9 cellular contexts compared by ENCODE assay signal in genomic region chrX:155997436-155997835, GRCh38. TPM values are rescaled to one million over a fixed set of nuclear protein-coding genes. Genes with fewer than 3 reads are reported as not detected.
A peak's percentile ranks its signal among the peaks of the same experiment; 100 is the strongest.
DNase-seq lines count a peak whose midpoint lies in the region; ATAC-seq and TF ChIP-seq lines count a peak whose summit lies in the region.
"Had no signal": no experiment of that assay in that cellular context is flagged by ENCODE, and none has a peak within 500 bp of the region (broad histone marks: within the 10 kb centered on the region; RNA-seq: fewer than 3 reads in every experiment).

TSS of gene IL9R (plus strand) at chrX:155997696. CDS start at chrX:155997760, 64 bp downstream.

- H3K27ac Mint-ChIP-seq in activated CD4-positive, alpha-beta T cell treated with anti-CD3 and anti-CD28 coated beads for 36 hours, result peak within 1 kb of the TSS; percentile 0

- no peak for TF ChIP-seq POLR2A in gastroesophageal sphincter (IDR thresholded peaks at IDR 0.05)

- POLR2A ChIA-PET in activated CD4-positive, alpha-beta T cell treated with anti-CD3 and anti-CD28 coated beads for 36 hours (lab: Charles Lee), result no interaction called here

- peak; percentile 87 for ATAC-seq in HG02678 (IDR thresholded peaks at IDR 0.05; ENCODE audit: unreplicated experiment)
- ATAC-seq in activated CD4-positive, alpha-beta T cell treated with anti-CD3 and anti-CD28 coated beads for 36 hours, result peak; percentile 96
- no peak for ATAC-seq in gastroesophageal sphincter

- TF ChIP-seq EP300 in gastroesophageal sphincter (IDR thresholded peaks at IDR 0.05), result no peak

- no peak within 1 kb of the TSS for H3K4me3 ChIP-seq in gastroesophageal sphincter

- H3K9me3 ChIP-seq in gastroesophageal sphincter, result no peaks in the 10 kb centered on the region

- no peaks in the 10 kb centered on the region for H3K36me3 ChIP-seq in gastroesophageal sphincter

- H3K27me3 Mint-ChIP-seq in activated CD4-positive, alpha-beta T cell treated with anti-CD3 and anti-CD28 coated beads for 36 hours, result no peaks in the 10 kb centered on the region

- H3K4me1 Mint-ChIP-seq in activated CD4-positive, alpha-beta T cell treated with anti-CD3 and anti-CD28 coated beads for 36 hours, result peaks cover 10% of the 10 kb centered on the region

- H3K27ac ChIP-seq in gastroesophageal sphincter, result no peak within 1 kb of the TSS
- H3K27ac ChIP-seq: parathyroid adenoma had no signal

- H3K9me3 Mint-ChIP-seq in activated CD4-positive, alpha-beta T cell treated with anti-CD3 and anti-CD28 coated beads for 36 hours (ENCODE audit: low read depth), result no peaks in the 10 kb centered on the region

- DNase-seq in GM10266 (ENCODE audit: extremely low spot score) (peak; percentile 39), myocyte (ENCODE audit: low read depth) (peak; percentile 2), HCEC 1CT (no peak), HK-2 (ENCODE audit: unreplicated experiment) (no peak)
- peak; percentile 78 for DNase-seq in activated CD4-positive, alpha-beta T cell treated with anti-CD3 and anti-CD28 coated beads for 36 hours
- no peak for DNase-seq in stimulated activated naive CD4-positive, alpha-beta T cell treated with Interleukin-2 at 50 U/mL for 16 hours (lab: John Stamatoyannopoulos, UW)

- TF ChIP-seq CTCF in GM10266 (IDR thresholded peaks at IDR 0.05; ENCODE audit: control insufficient read depth, insufficient read depth, low read depth, missing control alignments), result no peak
- no peak for TF ChIP-seq CTCF in gastroesophageal sphincter (IDR thresholded peaks at IDR 0.05)

- no peaks in the 10 kb centered on the region for H3K4me1 ChIP-seq in gastroesophageal sphincter
- H3K4me1 ChIP-seq: parathyroid adenoma had no signal

- H3K27me3 ChIP-seq in gastroesophageal sphincter, result no peaks in the 10 kb centered on the region

- intact Hi-C loops in activated CD4-positive, alpha-beta T cell treated with anti-CD3 and anti-CD28 coated beads for 36 hours (cut with DNase I, micrococcal nuclease), result no loop called here

- 75% methylated on average over 2 of the region's 5 CpGs; no CpG with 5 or more reads in 1 of the 2 donors for WGBS in gastroesophageal sphincter (ENCODE audit: low coverage in 1 of 2), 2 donors

- no peak within 1 kb of the TSS for H3K4me3 Mint-ChIP-seq in activated CD4-positive, alpha-beta T cell treated with anti-CD3 and anti-CD28 coated beads for 36 hours

- CTCF ChIA-PET in activated CD4-positive, alpha-beta T cell treated with anti-CD3 and anti-CD28 coated beads for 36 hours (lab: Charles Lee), result no interaction called here

- no peaks in the 10 kb centered on the region for H3K36me3 Mint-ChIP-seq in activated CD4-positive, alpha-beta T cell treated with anti-CD3 and anti-CD28 coated beads for 36 hours (ENCODE audit: low read depth)

RNA-seq across cellular contexts. Expression of gene IL9R, which starts in this region (rescaled TPM):
- total RNA-seq in activated CD4-positive, alpha-beta T cell treated with anti-CD3 and anti-CD28 coated beads for 36 hours, result 1 to 10 TPM; 1.2 to 2.0 TPM
- total RNA-seq in myocyte (not detected in 2 replicates), gastroesophageal sphincter (under 1 TPM in 2 of 4 donors, not detected in 2; 0.15 to 0.32 TPM)
- 0.04 TPM for polyA plus RNA-seq in myocyte (2012)

Comparison
In these comparisons a context has a peak if more than half of its experiments do, and no peak if none do; other contexts are left out.
1. Peak in DNase-seq in myocyte; RNA of the gene not detected or under 1 TPM.
2. DNase-seq: peak in GM10266 (single experiment) and activated CD4-positive, alpha-beta T cell treated with anti-CD3 and anti-CD28 coated beads for 36 hours (single experiment); none in HCEC 1CT (single experiment), stimulated activated naive CD4-positive, alpha-beta T cell treated with Interleukin-2 at 50 U/mL for 16 hours (single experiment) and HK-2 (single experiment).